Comparison of ENCODE assay signal across 1 cellular context in the genomic region with DNA sequence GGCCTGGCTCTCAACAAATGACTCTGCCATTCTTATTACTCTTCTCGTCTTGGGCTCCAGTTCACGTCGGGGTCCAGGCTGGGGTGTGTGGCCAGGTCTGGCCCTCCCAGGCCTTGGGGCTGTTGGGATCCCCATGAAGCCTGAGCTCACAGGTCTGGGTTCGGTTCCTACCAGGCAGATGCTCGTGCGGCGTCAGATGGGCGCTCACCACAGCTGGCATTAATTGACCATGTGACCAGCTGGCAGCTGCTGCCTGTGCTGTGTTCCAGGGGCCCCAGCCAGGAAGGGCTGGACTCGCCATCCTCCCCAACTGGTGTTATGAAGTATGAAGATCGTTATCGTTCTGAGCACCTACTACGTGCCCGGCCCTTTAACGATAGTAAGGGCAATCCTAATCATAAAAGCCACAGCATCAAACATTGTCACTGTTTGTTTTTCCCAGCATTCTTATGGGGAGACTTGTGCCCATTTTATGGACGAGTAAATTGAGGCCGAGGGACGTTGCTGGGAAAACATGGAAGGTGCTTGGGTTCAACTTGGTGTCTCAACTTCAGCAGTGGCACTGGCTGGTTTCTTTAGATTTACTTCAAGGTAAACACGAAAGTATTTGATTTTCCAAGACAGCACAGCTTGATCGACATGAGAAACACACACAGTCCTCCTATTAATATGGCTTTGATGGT.
A peak's percentile ranks its signal among the peaks of the same experiment; 100 is the strongest.
TF ChIP-seq lines count a peak whose summit lies in the region.

No MANE protein-coding gene starts in this region.

TF ChIP-seq in K562, 482 proteins besides CTCF, POLR2A, EP300 and RAD21:
- TF ChIP-seq BCOR (IDR thresholded peaks at IDR 0.05), result peak; percentile 75
- peak; percentile 82 for TF ChIP-seq RBM25 (IDR thresholded peaks at IDR 0.05; ENCODE audit: low read depth, low read length, severe bottlenecking)
- 0 out of 4 replicates have a peak, but pooled peaks of 1 of the 2 experiments have one; percentile 11 for TF ChIP-seq RCOR1 (IDR thresholded peaks at IDR 0.05; ENCODE audit: borderline replicate concordance in 1 of 2, low read depth in 2 of 2, low read length in 2 of 2)
- TF ChIP-seq ZKSCAN1 (IDR thresholded peaks at IDR 0.05; ENCODE audit: low read depth, low read length), result peak; percentile 73; the same call in 1 of the 2 replicates
- TF ChIP-seq HNRNPUL1 (IDR thresholded peaks at IDR 0.05; ENCODE audit: low read length), result no peak
- 0 out of 4 replicates have a peak, but pooled peaks of 1 of the 2 experiments have one; percentile 18 for TF ChIP-seq KDM1A (IDR thresholded peaks at IDR 0.05)
